Comparison of ENCODE assay signal across 1 cellular context in genomic region chr17:58215685-58216084, GRCh38.
TF ChIP-seq lines count a peak whose summit lies in the region.

No MANE protein-coding gene starts in this region.

TF ChIP-seq in H1, 55 proteins besides CTCF, POLR2A, EP300 and RAD21:
- TF ChIP-seq RNF2 (IDR thresholded peaks at IDR 0.05; ENCODE audit: borderline replicate concordance, low read depth, low read length, missing control alignments, poor library complexity, severe bottlenecking) (no peak), TCF12 (IDR thresholded peaks at IDR 0.05; ENCODE audit: low read depth, low read length) (no peak), SIN3A (conservative IDR thresholded peaks at IDR 0.05 in 1 of 2, IDR thresholded peaks at IDR 0.05 in 1 of 2; ENCODE audit: low read depth in 1 of 2, low read length in 2 of 2) (no peak), CHD2 (IDR thresholded peaks at IDR 0.05; ENCODE audit: low read length) (no peak), ASH2L (IDR thresholded peaks at IDR 0.05; ENCODE audit: low read length) (no peak), RFX5 (IDR thresholded peaks at IDR 0.05; ENCODE audit: borderline replicate concordance, low read depth, low read length) (no peak), SUZ12 (IDR thresholded peaks at IDR 0.05; ENCODE audit: low read length) (no peak), KDM1A (IDR thresholded peaks at IDR 0.05; ENCODE audit: borderline replicate concordance, low read length) (no peak), EGR1 (IDR thresholded peaks at IDR 0.05; ENCODE audit: borderline replicate concordance, low read depth, low read length) (no peak), MAX (IDR thresholded peaks at IDR 0.05) (no peak), HDAC2 (IDR thresholded peaks at IDR 0.05; ENCODE audit: borderline replicate concordance in 1 of 2, low read depth in 2 of 2, low read length in 2 of 2) (no peak), ZNF274 (IDR thresholded peaks at IDR 0.05; ENCODE audit: borderline replicate concordance, extremely low read depth, low read length) (no peak), SAP30 (IDR thresholded peaks at IDR 0.05; ENCODE audit: insufficient read depth, insufficient replicate concordance, low read length) (no peak), SP4 (IDR thresholded peaks at IDR 0.05; ENCODE audit: low read length) (no peak)
TF ChIP-seq in H1: peak in this region for 0.
